ENCODE assay signal across 20 cellular contexts in the genomic region with DNA sequence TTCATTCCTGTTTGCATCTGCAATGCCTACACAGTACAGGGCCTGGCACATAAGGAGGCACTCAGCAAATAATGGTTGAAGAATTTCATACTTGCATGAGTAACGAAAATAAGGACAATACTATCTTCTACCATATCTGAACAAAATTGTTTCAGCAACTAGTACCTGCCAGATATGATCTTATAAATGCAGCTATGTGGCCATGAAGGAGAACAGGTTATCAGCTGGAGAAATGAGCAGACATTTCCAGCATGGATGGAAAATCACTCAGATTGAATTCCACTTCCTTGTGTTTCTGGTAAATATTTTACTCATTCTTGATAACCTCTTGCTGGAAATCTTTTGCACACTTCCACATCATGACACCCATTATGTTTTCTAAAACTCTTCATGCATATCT.
DNase-seq lines count a peak whose midpoint lies in the region; ATAC-seq and TF ChIP-seq lines count a peak whose summit lies in the region.
"Had no signal": no experiment of that assay in that cellular context is flagged by ENCODE, and none has a peak within 500 bp of the region (broad histone marks: within the 10 kb centered on the region; RNA-seq: fewer than 3 reads in every experiment).

No MANE protein-coding gene starts in this region.

- H2AK5ac ChIP-seq in neuronal stem cell (ENCODE audit: low read depth, low read length): no peak overlapping the region

- TF ChIP-seq POLR2A in body of pancreas (IDR thresholded peaks at IDR 0.05): no peak

- no peak for TF ChIP-seq RAD21 in SK-N-SH (IDR thresholded peaks at IDR 0.05; ENCODE audit: low read length)

- no peaks in the 10 kb centered on the region for H3F3A ChIP-seq in SK-N-SH (replicated peaks; ENCODE audit: insufficient read depth)

- intact Hi-C loops in body of pancreas (cut with DNase I): no loop called here

- no peak overlapping the region for H2AFZ ChIP-seq in SK-N-SH (ENCODE audit: low read depth)
- H2AFZ ChIP-seq in neuronal stem cell (ENCODE audit: low read length): no peak overlapping the region

- H3K79me2 ChIP-seq in SK-N-SH (ENCODE audit: insufficient read depth): no peaks in the 10 kb centered on the region

- ATAC-seq in SK-N-SH treated with all-trans-retinoic acid at 6 μM for 48 hours (no peak), body of pancreas (peak; percentile 33)
- ATAC-seq: CD8-positive, alpha-beta T cell had no signal

- POLR2A ChIA-PET in SK-N-SH (lab: Yijun Ruan, JAX): no interaction called here

- no peaks in the 10 kb centered on the region for H3K9me2 ChIP-seq in SK-N-SH

- H3K4ac ChIP-seq in neuronal stem cell (ENCODE audit: low read length): no peak overlapping the region

- H3K27me3 ChIP-seq in SK-N-SH (ENCODE audit: insufficient read depth): no peaks in the 10 kb centered on the region
- no peaks in the 10 kb centered on the region for H3K27me3 ChIP-seq in body of pancreas
- no peaks in the 10 kb centered on the region for H3K27me3 ChIP-seq in neuronal stem cell (ENCODE audit: control insufficient read depth in 3 of 3, insufficient read depth in 3 of 3, low read depth in 1 of 3, low read length in 3 of 3)
- H3K27me3 ChIP-seq: BLaER1 had no signal

- H3K4me3 ChIP-seq in SK-N-SH (ENCODE audit: low read depth in 2 of 2, low read length in 1 of 2) (no peak overlapping the region), body of pancreas (no peak overlapping the region), neuronal stem cell (ENCODE audit: low read length in 2 of 2) (no peak overlapping the region)
- H3K4me3 ChIP-seq: BLaER1, HAP-1 had no signal

- no peak overlapping the region for H2BK12ac ChIP-seq in neuronal stem cell (ENCODE audit: low read length)

- H4K20me1 ChIP-seq in SK-N-SH (ENCODE audit: insufficient read depth): no peaks in the 10 kb centered on the region
- H4K20me1 ChIP-seq: BLaER1 had no signal

- no peak for DNase-seq in SK-N-SH
- DNase-seq in body of pancreas: no peak
- peak; percentile 15 for DNase-seq in mucosa of gallbladder (ENCODE audit: low spot score)
- peak; percentile 45 for DNase-seq in renal cortical epithelial cell (ENCODE audit: low read depth)
- no peak for DNase-seq in LoVo (ENCODE audit: low spot score)
- no peak for DNase-seq in NCI-H2196 treated with DMSO at 0.1 percent for 48 hours (lab: John Stamatoyannopoulos, UW; ENCODE audit: unreplicated experiment)
- no peak for DNase-seq in neuronal stem cell (ENCODE audit: low spot score)
- DNase-seq: Caco-2; CD4-positive, CD25-positive, alpha-beta regulatory T cell; CD8-positive, alpha-beta T cell; DMS53; DMS79 treated with DMSO at 0.1 percent for 48 hours; GF-D8; GOT3; HFFc6 had no signal

- H3K4me1 ChIP-seq in SK-N-SH (ENCODE audit: control insufficient read depth in 1 of 2, insufficient read depth in 2 of 2, low read depth in 1 of 2, low read length in 1 of 2) (no peaks in the 10 kb centered on the region; a peak in 1 of 4 replicates), body of pancreas (no peaks in the 10 kb centered on the region), neuronal stem cell (ENCODE audit: control insufficient read depth in 2 of 2, insufficient read depth in 1 of 2, low read depth in 1 of 2, low read length in 2 of 2) (no peaks in the 10 kb centered on the region)
- H3K4me1 ChIP-seq: Caco-2 had no signal

- no peaks in the 10 kb centered on the region for H3K36me3 ChIP-seq in SK-N-SH (replicated peaks in 1 of 2; ENCODE audit: control insufficient read depth in 1 of 2, insufficient read depth in 2 of 2, low read length in 1 of 2)
- H3K36me3 ChIP-seq in body of pancreas (replicated peaks in 1 of 2; ENCODE audit: insufficient read depth in 1 of 2, low read depth in 2 of 2): no peaks in the 10 kb centered on the region
- no peaks in the 10 kb centered on the region for H3K36me3 ChIP-seq in neuronal stem cell (replicated peaks in 1 of 2; ENCODE audit: control insufficient read depth in 2 of 2, insufficient read depth in 2 of 2, low read length in 2 of 2)
- H3K36me3 ChIP-seq: BLaER1, HAP-1 had no signal

- H2BK15ac ChIP-seq in neuronal stem cell (ENCODE audit: low read length): no peak overlapping the region

- TF ChIP-seq EP300 in SK-N-SH (IDR thresholded peaks at IDR 0.05; ENCODE audit: borderline replicate concordance in 1 of 2, low read depth in 1 of 2, low read length in 1 of 2): no peak

- H3K4me2 ChIP-seq in SK-N-SH: no peak overlapping the region
- no peak overlapping the region for H3K4me2 ChIP-seq in neuronal stem cell (ENCODE audit: insufficient read depth, low read length, poor library complexity, severe bottlenecking)
- H3K4me2 ChIP-seq: BLaER1 had no signal

- 64% methylated on average over 1 of the region's 1 CpG for WGBS in SK-N-SH (ENCODE audit: low lambda C conversion rate)
- WGBS in body of pancreas, 2 donors: 10 to 20% methylated on average over 1 of the region's 1 CpG
- no CpG with 5 or more reads among the region's 1 CpG for WGBS in neuronal stem cell (ENCODE audit: extremely low coverage in 2 of 2, insufficient read length in 2 of 2, insufficient replicate concordance in 1 of 2), 2 donors

- H3K79me1 ChIP-seq in neuronal stem cell (ENCODE audit: low read depth, low read length): no peaks in the 10 kb centered on the region

- no peak overlapping the region for H4K91ac ChIP-seq in neuronal stem cell (ENCODE audit: low read depth, low read length, poor library complexity)

- no peak overlapping the region for H3K23ac ChIP-seq in neuronal stem cell (ENCODE audit: low read depth, low read length, poor library complexity)

- H2BK120ac ChIP-seq in neuronal stem cell (ENCODE audit: low read depth, low read length): no peak overlapping the region

- H3K9ac ChIP-seq in SK-N-SH (no peak overlapping the region), neuronal stem cell (ENCODE audit: low read depth, low read length, poor library complexity) (no peak overlapping the region)
- H3K9ac ChIP-seq: BLaER1 had no signal

- H3K9me3 ChIP-seq in SK-N-SH (no peaks in the 10 kb centered on the region), body of pancreas (no peaks in the 10 kb centered on the region), neuronal stem cell (replicated peaks in 1 of 2; ENCODE audit: control insufficient read depth in 2 of 2, insufficient read depth in 1 of 2, low read depth in 1 of 2, low read length in 2 of 2) (no peaks in the 10 kb centered on the region)
- H3K9me3 ChIP-seq: BLaER1, Caco-2, HAP-1 had no signal

- no peak overlapping the region for H4K8ac ChIP-seq in neuronal stem cell (ENCODE audit: low read depth, low read length)

- H2BK5ac ChIP-seq in neuronal stem cell (ENCODE audit: low read length): no peak overlapping the region

- no peak overlapping the region for H3K18ac ChIP-seq in neuronal stem cell (ENCODE audit: low read length)

- CTCF ChIA-PET in SK-N-SH (lab: Yijun Ruan, JAX): no interaction called here

- H3K27ac ChIP-seq in SK-N-SH (ENCODE audit: low read depth in 2 of 2, low read length in 1 of 2) (no peak overlapping the region), body of pancreas (peak overlapping the region in 1 of 4 donors; percentile 11), neuronal stem cell (replicated peaks; ENCODE audit: low read length) (no peak overlapping the region)
- H3K27ac ChIP-seq: 22Rv1, BLaER1, C4-2B had no signal

- no peak for TF ChIP-seq CTCF in SK-N-SH (IDR thresholded peaks at IDR 0.05)
- TF ChIP-seq CTCF in body of pancreas (IDR thresholded peaks at IDR 0.05): no peak

- H3K14ac ChIP-seq in neuronal stem cell (ENCODE audit: low read length): no peak overlapping the region

TF ChIP-seq in SK-N-SH, 30 proteins besides CTCF, POLR2A, EP300 and RAD21 (continues in another document):
- TF ChIP-seq FOXJ3 (CRISPR knock-in tag; IDR thresholded peaks at IDR 0.05) (no peak), POLR2AphosphoS5 (IDR thresholded peaks at IDR 0.05; ENCODE audit: low read depth, low read length) (no peak), SMC3 (IDR thresholded peaks at IDR 0.05; ENCODE audit: low read depth, low read length) (no peak)
- TF ChIP-seq, protein P1, sequence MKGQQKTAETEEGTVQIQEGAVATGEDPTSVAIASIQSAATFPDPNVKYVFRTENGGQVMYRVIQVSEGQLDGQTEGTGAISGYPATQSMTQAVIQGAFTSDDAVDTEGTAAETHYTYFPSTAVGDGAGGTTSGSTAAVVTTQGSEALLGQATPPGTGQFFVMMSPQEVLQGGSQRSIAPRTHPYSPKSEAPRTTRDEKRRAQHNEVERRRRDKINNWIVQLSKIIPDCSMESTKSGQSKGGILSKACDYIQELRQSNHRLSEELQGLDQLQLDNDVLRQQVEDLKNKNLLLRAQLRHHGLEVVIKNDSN (IDR thresholded peaks at IDR 0.05; ENCODE audit: borderline replicate concordance, low read depth): no peak

TF ChIP-seq in SK-N-SH treated with all-trans-retinoic acid at 6 μM for 48 hours, 23 proteins besides CTCF, POLR2A, EP300 and RAD21:
- no peak for TF ChIP-seq ZNF70 (CRISPR knock-in tag; IDR thresholded peaks at IDR 0.05)
- no peak for TF ChIP-seq ZNF8 (CRISPR knock-in tag; IDR thresholded peaks at IDR 0.05)
- TF ChIP-seq SNAI2 (CRISPR knock-in tag; IDR thresholded peaks at IDR 0.05): no peak
- TF ChIP-seq CSRNP3 (CRISPR knock-in tag; IDR thresholded peaks at IDR 0.05): no peak
- TF ChIP-seq PPARA (CRISPR knock-in tag; IDR thresholded peaks at IDR 0.05; ENCODE audit: borderline replicate concordance): no peak
- TF ChIP-seq ARNTL (CRISPR knock-in tag; IDR thresholded peaks at IDR 0.05; ENCODE audit: borderline replicate concordance, low read depth): no peak
- no peak for TF ChIP-seq ZFP3 (CRISPR knock-in tag; IDR thresholded peaks at IDR 0.05)
- no peak for TF ChIP-seq OSR1 (CRISPR knock-in tag; IDR thresholded peaks at IDR 0.05)

Comparison
In these comparisons a context has a peak if more than half of its experiments do, and no peak if none do; other contexts are left out.
1. DNase-seq: peak in mucosa of gallbladder (single experiment) and renal cortical epithelial cell (single experiment); none in SK-N-SH (single experiment), body of pancreas (0 of 4), LoVo (single experiment), NCI-H2196 treated with DMSO at 0.1 percent for 48 hours (single experiment) and neuronal stem cell (single experiment).